In genomic region chr3:21054064-21054463, GRCh38 we compare ENCODE assay signal across 20 cellular contexts.
"Had no signal": no experiment of that assay in that cellular context is flagged by ENCODE, and none has a peak within 500 bp of the region (broad histone marks: within the 10 kb centered on the region; RNA-seq: fewer than 3 reads in every experiment).

No MANE protein-coding gene starts in this region.

- ATAC-seq: left lobe of liver; lower lobe of right lung; natural killer cell; stimulated activated naive CD8-positive, alpha-beta T cell treated with anti-CD3 and anti-CD28 coated beads, Interleukin-15, Interleukin-2, amounts not matched to agents 100 U/mL and 50 U/mL, for 24 hours; upper lobe of right lung had no signal

- H3K36me3 Mint-ChIP-seq: memory B cell, mesothelial cell of epicardium had no signal

- H3K27me3 Mint-ChIP-seq: memory B cell had no signal

- H3K4me3 Mint-ChIP-seq: endodermal cell, memory B cell, mesothelial cell of epicardium, natural killer cell, neural crest cell had no signal

- FAIRE-seq: small intestine had no signal

- H3K9me3 ChIP-seq: lower lobe of right lung, testis, tibial nerve, upper lobe of right lung had no signal

- H3K4me1 ChIP-seq: lower lobe of right lung, testis, tibial nerve, upper lobe of right lung had no signal

- H3K4me3 ChIP-seq: coronary artery, lower lobe of right lung, testis, tibial nerve, upper lobe of right lung had no signal

- H3K36me3 ChIP-seq: lower lobe of right lung, tibial nerve, upper lobe of right lung had no signal

- DNase-seq: central memory CD4-positive, alpha-beta T cell; effector CD4-positive, alpha-beta T cell; endodermal cell; head of caudate nucleus; hypothalamus; islet precursor cell; lower lobe of right lung; natural killer cell; posterior cingulate gyrus; small intestine; stimulated activated CD4-positive, alpha-beta T cell treated with anti-CD3 and anti-CD28 coated beads, Interleukin-12 subunit alpha, Interleukin-12 subunit beta, amount 100 ng/mL, for 4 hours; stimulated activated naive CD8-positive, alpha-beta T cell treated with anti-CD3 and anti-CD28 coated beads, Interleukin-15, Interleukin-2, amounts not matched to agents 100 U/mL and 50 U/mL, for 24 hours; testis; upper lobe of right lung had no signal

- H3K4me1 Mint-ChIP-seq: endodermal cell, memory B cell, mesothelial cell of epicardium, natural killer cell, neural crest cell had no signal

- H3K27ac ChIP-seq: coronary artery, lower lobe of right lung, testis, tibial nerve, upper lobe of right lung had no signal

- H3K27me3 ChIP-seq: testis, tibial nerve, upper lobe of right lung had no signal

- H3K27ac Mint-ChIP-seq: endodermal cell, memory B cell, mesothelial cell of epicardium, natural killer cell had no signal
